18 cellular contexts compared by ENCODE assay signal in genomic region chr4:36349904-36350554, GRCh38.
DNase-seq lines count a peak whose midpoint lies in the region; ATAC-seq and TF ChIP-seq lines count a peak whose summit lies in the region.
"Had no signal": no experiment of that assay in that cellular context is flagged by ENCODE, and none has a peak within 500 bp of the region (broad histone marks: within the 10 kb centered on the region; RNA-seq: fewer than 3 reads in every experiment).

No MANE protein-coding gene starts in this region.

- no peak overlapping the region for H3K4me3 Mint-ChIP-seq in activated CD4-positive, alpha-beta memory T cell treated with anti-CD3 and anti-CD28 coated beads for 36 hours
- H3K4me3 Mint-ChIP-seq in activated CD4-positive, alpha-beta memory T cell treated with anti-CD3 and anti-CD28 coated beads, Interleukin-2, amount 10 ng/mL, durations not matched to agents 7 days and 5 days: no peak overlapping the region
- H3K4me3 Mint-ChIP-seq: H9 had no signal

- H3K27me3 Mint-ChIP-seq in activated CD4-positive, alpha-beta memory T cell treated with anti-CD3 and anti-CD28 coated beads for 36 hours: no peaks in the 10 kb centered on the region
- H3K27me3 Mint-ChIP-seq in activated CD4-positive, alpha-beta memory T cell treated with anti-CD3 and anti-CD28 coated beads, Interleukin-2, amount 10 ng/mL, durations not matched to agents 7 days and 5 days: peaks cover 1% of the 10 kb centered on the region

- intact Hi-C loops in activated CD4-positive, alpha-beta memory T cell treated with anti-CD3 and anti-CD28 coated beads for 36 hours (cut with micrococcal nuclease): no loop called here

- CTCF ChIA-PET in activated CD4-positive, alpha-beta memory T cell treated with anti-CD3 and anti-CD28 coated beads for 36 hours (lab: Charles Lee): interaction anchor here (0.6 to 4.0 kb wide), 7 partner anchors 17 to 558 kb away, joined by 3 to 91 read pairs (median 3); no protein-coding TSS in a partner anchor
- CTCF ChIA-PET in activated CD4-positive, alpha-beta memory T cell treated with anti-CD3 and anti-CD28 coated beads, Interleukin-2, amount 10 ng/mL, durations not matched to agents 7 days and 5 days (lab: Charles Lee): interaction anchor here (1.1 to 4.2 kb wide), 2 partner anchors 49 to 52 kb away, joined by 3 to 61 read pairs; no protein-coding TSS in a partner anchor

- H3K36me3 Mint-ChIP-seq in activated CD4-positive, alpha-beta memory T cell treated with anti-CD3 and anti-CD28 coated beads for 36 hours: no peaks in the 10 kb centered on the region
- no peaks in the 10 kb centered on the region for H3K36me3 Mint-ChIP-seq in activated CD4-positive, alpha-beta memory T cell treated with anti-CD3 and anti-CD28 coated beads, Interleukin-2, amount 10 ng/mL, durations not matched to agents 7 days and 5 days (ENCODE audit: low read depth)

- no peak for DNase-seq in activated CD4-positive, alpha-beta memory T cell treated with anti-CD3 and anti-CD28 coated beads for 36 hours
- DNase-seq in activated CD4-positive, alpha-beta memory T cell treated with anti-CD3 and anti-CD28 coated beads, Interleukin-2, amount 10 ng/mL, durations not matched to agents 7 days and 5 days: no peak
- DNase-seq in astrocyte of the spinal cord (ENCODE audit: low read depth, low spot score) (peak; percentile 1), mesendoderm (peak; percentile 16), upper lobe of left lung (peak in 1 of 2 donors; percentile 22), SKM-1 treated with dmso at 0.1 percent for 144 hours (lab: John Stamatoyannopoulos, UW; ENCODE audit: unreplicated experiment) (no peak)
- DNase-seq: activated CD4-positive, alpha-beta T cell treated with anti-CD3 and anti-CD28 coated beads, Interleukin-2, amount 50 U/mL, for 4 hours; activated T-cell treated with anti-CD3 and anti-CD28 coated beads, Interleukin-2, amount 50 U/mL, for 1 hour; H9; midbrain; NCI-H1105; stimulated activated CD4-positive, alpha-beta T cell treated with anti-CD3 and anti-CD28 coated beads, Interleukin-4, amount 100 ng/mL, for 4 hours; stimulated activated CD8-positive, alpha-beta memory T cell treated with anti-CD3 and anti-CD28 coated beads, Interleukin-4, amount 100 ng/mL, for 48 hours; transverse colon had no signal

- H2BK120ac ChIP-seq in mesendoderm (ENCODE audit: low read depth, low read length): no peak overlapping the region

- H3K79me2 ChIP-seq in mesendoderm (ENCODE audit: control insufficient read depth, insufficient read depth, low read length): no peaks in the 10 kb centered on the region

- H3K9ac ChIP-seq in mesendoderm (ENCODE audit: low read length): no peak overlapping the region

- no peak overlapping the region for H3K23ac ChIP-seq in mesendoderm (ENCODE audit: low read length)

- H2BK5ac ChIP-seq in mesendoderm (ENCODE audit: low read length): no peak overlapping the region

- WGBS in mesendoderm (ENCODE audit: extremely low coverage, insufficient coverage, low lambda C conversion rate): no CpG with 5 or more reads among the region's 4 CpGs
- WGBS in upper lobe of left lung, 2 donors: 56 to 66% methylated on average over 4 of the region's 4 CpGs

- peak overlapping the region; percentile 13 for H3K27ac Mint-ChIP-seq in activated CD4-positive, alpha-beta memory T cell treated with anti-CD3 and anti-CD28 coated beads for 36 hours
- no peak overlapping the region for H3K27ac Mint-ChIP-seq in activated CD4-positive, alpha-beta memory T cell treated with anti-CD3 and anti-CD28 coated beads, Interleukin-2, amount 10 ng/mL, durations not matched to agents 7 days and 5 days

- H3K4me1 ChIP-seq in mesendoderm (ENCODE audit: control insufficient read depth, low read depth, low read length) (no peaks in the 10 kb centered on the region), upper lobe of left lung (peaks cover 0 to 6% (median 0%) of the 10 kb centered on the region in 4 donors)
- H3K4me1 ChIP-seq: A549 had no signal

- H4K5ac ChIP-seq in mesendoderm (ENCODE audit: low read length): no peak overlapping the region

- no peak overlapping the region for H3K18ac ChIP-seq in mesendoderm (ENCODE audit: low read length)

- H3K4me2 ChIP-seq in mesendoderm (ENCODE audit: low read length): no peak overlapping the region
- H3K4me2 ChIP-seq: A549, smooth muscle cell had no signal

- H3K9me3 ChIP-seq in upper lobe of left lung: no peaks in the 10 kb centered on the region
- H3K9me3 ChIP-seq: A549, transverse colon had no signal

- H2BK15ac ChIP-seq in mesendoderm (replicated peaks; ENCODE audit: low read depth): no peak overlapping the region

- ATAC-seq in upper lobe of left lung (ENCODE audit: low FRiP score in 2 of 2) (peak; percentile 62 to 92), HG03571 (IDR thresholded peaks at IDR 0.05; ENCODE audit: unreplicated experiment) (no peak), HG02610 (IDR thresholded peaks at IDR 0.05; ENCODE audit: unreplicated experiment) (no peak)
- ATAC-seq: A549 had no signal

- no peaks in the 10 kb centered on the region for H3K9me3 Mint-ChIP-seq in activated CD4-positive, alpha-beta memory T cell treated with anti-CD3 and anti-CD28 coated beads for 36 hours
- H3K9me3 Mint-ChIP-seq in activated CD4-positive, alpha-beta memory T cell treated with anti-CD3 and anti-CD28 coated beads, Interleukin-2, amount 10 ng/mL, durations not matched to agents 7 days and 5 days: no peaks in the 10 kb centered on the region
- H3K9me3 Mint-ChIP-seq: H9 had no signal

- H4K8ac ChIP-seq in mesendoderm (ENCODE audit: low read depth, low read length): no peak overlapping the region

- POLR2A ChIA-PET in activated CD4-positive, alpha-beta memory T cell treated with anti-CD3 and anti-CD28 coated beads for 36 hours (lab: Charles Lee): no interaction called here
- POLR2A ChIA-PET in activated CD4-positive, alpha-beta memory T cell treated with anti-CD3 and anti-CD28 coated beads, Interleukin-2, amount 10 ng/mL, durations not matched to agents 7 days and 5 days (lab: Charles Lee): interaction anchor here (1.3 to 3.3 kb wide), 2 partner anchors 47 to 107 kb away, joined by 3 to 20 read pairs; partner anchors contain the start of gene ARAP2

- no peak overlapping the region for H2AK5ac ChIP-seq in mesendoderm (ENCODE audit: low read length)

- no peak for TF ChIP-seq CTCF in astrocyte of the spinal cord (IDR thresholded peaks at IDR 0.05; ENCODE audit: low read depth, low read length)
- TF ChIP-seq CTCF in upper lobe of left lung (IDR thresholded peaks at IDR 0.05): no peak

- no peak overlapping the region for H3K56ac ChIP-seq in mesendoderm (ENCODE audit: low read length)

- TF ChIP-seq EP300 in upper lobe of left lung (IDR thresholded peaks at IDR 0.05): no peak

- H3K4me3 ChIP-seq in astrocyte of the spinal cord (ENCODE audit: low read depth, low read length): no peak overlapping the region
- H3K4me3 ChIP-seq in mesendoderm (ENCODE audit: low read length): no peak overlapping the region
- H3K4me3 ChIP-seq in upper lobe of left lung: no peak overlapping the region
- H3K4me3 ChIP-seq: A549, smooth muscle cell, transverse colon had no signal

- TF ChIP-seq POLR2A in upper lobe of left lung (IDR thresholded peaks at IDR 0.05): no peak

- H3K4me1 Mint-ChIP-seq in activated CD4-positive, alpha-beta memory T cell treated with anti-CD3 and anti-CD28 coated beads for 36 hours (ENCODE audit: low read depth): peaks cover 29% of the 10 kb centered on the region
- H3K4me1 Mint-ChIP-seq in activated CD4-positive, alpha-beta memory T cell treated with anti-CD3 and anti-CD28 coated beads, Interleukin-2, amount 10 ng/mL, durations not matched to agents 7 days and 5 days: peaks cover 36% of the 10 kb centered on the region

- H3K79me1 ChIP-seq in mesendoderm (ENCODE audit: low read length): no peaks in the 10 kb centered on the region

- H3K4ac ChIP-seq in mesendoderm (ENCODE audit: low read depth, low read length): no peak overlapping the region

- H3K27ac ChIP-seq in mesendoderm (ENCODE audit: low read depth, low read length): no peak overlapping the region
- H3K27ac ChIP-seq in upper lobe of left lung: peak overlapping the region in 3 of 4 donors; percentile 37 to 66 (median 62)
- H3K27ac ChIP-seq: A549, transverse colon had no signal

- in situ Hi-C loops in astrocyte of the spinal cord (cut with HindIII; ENCODE audit: low sequenced_read_pairs): no loop called here

- no peaks in the 10 kb centered on the region for H3K27me3 ChIP-seq in mesendoderm (ENCODE audit: insufficient read depth, low read length, poor library complexity)
- no peaks in the 10 kb centered on the region for H3K27me3 ChIP-seq in upper lobe of left lung
- H3K27me3 ChIP-seq: transverse colon had no signal

- H3K36me3 ChIP-seq in mesendoderm (ENCODE audit: control insufficient read depth, insufficient read depth, low read length) (no peaks in the 10 kb centered on the region), upper lobe of left lung (no peaks in the 10 kb centered on the region)
- H3K36me3 ChIP-seq: transverse colon had no signal

Comparison
In these comparisons a context has a peak if more than half of its experiments do, and no peak if none do; other contexts are left out.
1. DNase-seq: peak in astrocyte of the spinal cord (single experiment) and mesendoderm (single experiment); none in activated CD4-positive, alpha-beta memory T cell treated with anti-CD3 and anti-CD28 coated beads for 36 hours (single experiment), activated CD4-positive, alpha-beta memory T cell treated with anti-CD3 and anti-CD28 coated beads, Interleukin-2, amount 10 ng/mL, durations not matched to agents 7 days and 5 days (single experiment) and SKM-1 treated with dmso at 0.1 percent for 144 hours (single experiment).
2. ATAC-seq: peak in upper lobe of left lung (2 of 2); none in HG03571 (single experiment) and HG02610 (single experiment).